ENCODE assay signal across 2 cellular contexts in the genomic region with DNA sequence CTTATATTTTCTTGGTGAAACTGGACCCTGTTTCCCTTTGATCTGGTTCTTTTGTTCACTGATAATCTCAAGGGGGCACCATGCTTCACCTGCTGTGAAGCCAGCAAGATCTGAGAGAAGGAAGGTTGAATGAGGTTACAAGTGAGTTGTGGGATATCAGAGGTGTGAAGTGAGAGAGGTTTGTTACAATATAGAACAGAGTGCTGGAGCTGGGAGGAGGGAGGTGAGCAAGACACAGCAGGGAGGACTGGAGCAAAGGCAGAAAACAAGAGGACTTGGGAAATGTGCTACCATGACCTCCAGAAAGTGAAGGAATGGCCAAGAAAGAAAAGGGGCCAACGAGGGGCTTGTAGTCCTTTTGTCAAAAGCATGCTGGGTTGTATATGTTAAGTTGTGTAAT.
TF ChIP-seq lines count a peak whose summit lies in the region.

No MANE protein-coding gene starts in this region.

TF ChIP-seq in HepG2, 621 proteins besides CTCF, POLR2A, EP300 and RAD21 (continued from another document):
- TF ChIP-seq TRAFD1 (CRISPR knock-in tag; IDR thresholded peaks at IDR 0.05; ENCODE audit: borderline replicate concordance) (no peak), MXD4 (CRISPR knock-in tag; IDR thresholded peaks at IDR 0.05) (no peak)

TF ChIP-seq in HEK293, 187 proteins besides CTCF, POLR2A, EP300 and RAD21 (continued from another document):
- peak; percentile 64 for TF ChIP-seq PRDM10 (tag by site-specific recombination; IDR thresholded peaks at IDR 0.05)
- TF ChIP-seq TCF7L2 (IDR thresholded peaks at IDR 0.05; ENCODE audit: borderline replicate concordance, low read depth, low read length), result peak; percentile 56; the same call in 1 of the 2 replicates
- TF ChIP-seq ZNF16 (tag by site-specific recombination; IDR thresholded peaks at IDR 0.05; ENCODE audit: low read depth), result no peak
- no peak for TF ChIP-seq ZNF747 (tag by site-specific recombination; IDR thresholded peaks at IDR 0.05)
- no peak for TF ChIP-seq ZBTB1 (tag by site-specific recombination; IDR thresholded peaks at IDR 0.05)
